Comparison of ENCODE assay signal across 19 cellular contexts in the genomic region with DNA sequence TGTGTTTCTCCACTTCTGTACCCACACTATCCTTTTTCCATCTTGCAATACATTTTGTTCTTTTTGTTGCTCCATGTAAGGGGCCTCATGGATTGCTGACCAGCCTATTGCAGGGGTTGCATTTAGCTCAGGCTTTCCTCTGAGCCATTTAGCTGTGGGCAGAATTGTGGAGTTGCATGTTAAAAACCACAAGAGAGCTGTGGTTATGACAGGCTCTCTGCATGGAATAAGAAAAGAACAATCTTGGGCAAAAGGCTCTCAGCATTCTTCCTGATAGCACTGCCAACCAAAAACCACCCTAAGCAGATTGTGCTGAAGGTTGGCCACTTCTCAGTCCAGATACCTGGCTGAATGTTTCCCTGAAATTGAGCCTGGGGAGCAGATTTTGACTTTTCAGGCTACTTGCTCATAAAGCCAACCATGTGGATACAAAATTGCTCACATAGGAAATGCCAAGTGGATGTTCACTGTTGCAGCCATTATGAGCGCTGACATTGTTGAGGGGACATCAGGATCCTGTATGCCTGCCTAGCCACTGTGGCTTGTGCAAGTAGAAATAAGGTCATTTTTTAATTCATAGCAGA.
DNase-seq lines count a peak whose midpoint lies in the region; ATAC-seq and TF ChIP-seq lines count a peak whose summit lies in the region.
"Had no signal": no experiment of that assay in that cellular context is flagged by ENCODE, and none has a peak within 500 bp of the region (broad histone marks: within the 10 kb centered on the region; RNA-seq: fewer than 3 reads in every experiment).

No MANE protein-coding gene starts in this region.

- no peak overlapping the region for H3K9ac ChIP-seq in adipocyte (ENCODE audit: low read length)

- CTCF ChIA-PET in activated CD8-positive, alpha-beta T cell treated with anti-CD3 and anti-CD28 coated beads, Interleukin-2, amount 10 ng/mL, durations not matched to agents 7 days and 5 days (lab: Charles Lee): no interaction called here

- no peaks in the 10 kb centered on the region for H3K9me3 ChIP-seq in adipocyte (ENCODE audit: control insufficient read depth, low read length)
- H3K9me3 ChIP-seq: left ventricle myocardium inferior, sigmoid colon had no signal

- no peaks in the 10 kb centered on the region for H3K4me1 Mint-ChIP-seq in activated CD8-positive, alpha-beta T cell treated with anti-CD3 and anti-CD28 coated beads, Interleukin-2, amount 10 ng/mL, durations not matched to agents 7 days and 5 days (ENCODE audit: low read depth)
- H3K4me1 Mint-ChIP-seq in CD14-positive monocyte: peaks cover 23% of the 10 kb centered on the region
- H3K4me1 Mint-ChIP-seq: CD8-positive, alpha-beta memory T cell had no signal

- TF ChIP-seq CTCF in AG10803 (conservative IDR thresholded peaks at IDR 0.05; ENCODE audit: low read length) (no peak), fibroblast of villous mesenchyme (IDR thresholded peaks at IDR 0.05; ENCODE audit: insufficient read depth, low read depth, low read length) (no peak), CD14-positive monocyte (IDR thresholded peaks at IDR 0.05) (no peak)

- no peaks in the 10 kb centered on the region for H3K27me3 Mint-ChIP-seq in activated CD8-positive, alpha-beta T cell treated with anti-CD3 and anti-CD28 coated beads, Interleukin-2, amount 10 ng/mL, durations not matched to agents 7 days and 5 days (ENCODE audit: low read depth)
- peaks cover 0 to 5% (median 3%) of the 10 kb centered on the region in 3 donors for H3K27me3 Mint-ChIP-seq in CD14-positive monocyte (ENCODE audit: low read depth in 3 of 3)
- H3K27me3 Mint-ChIP-seq: activated naive CD8-positive, alpha-beta T cell had no signal

- intact Hi-C loops in sciatic nerve (cut with DNase I): no loop called here
- intact Hi-C loops in CD14-positive monocyte (cut with micrococcal nuclease): no loop called here

- H3K4me3 ChIP-seq in AG10803 (ENCODE audit: low read length) (no peak overlapping the region), adipocyte (ENCODE audit: low read length) (peak overlapping the region; percentile 20), fibroblast of villous mesenchyme (ENCODE audit: low read depth, low read length) (no peak overlapping the region)
- H3K4me3 ChIP-seq: cardiac muscle cell, left ventricle myocardium inferior, sigmoid colon had no signal

- peaks cover 16% of the 10 kb centered on the region for H3K4me1 ChIP-seq in adipocyte (ENCODE audit: control insufficient read depth, insufficient read depth, low read length)
- H3K4me1 ChIP-seq: sigmoid colon had no signal

- ATAC-seq in activated CD8-positive, alpha-beta T cell treated with anti-CD3 and anti-CD28 coated beads, Interleukin-2, amount 10 ng/mL, durations not matched to agents 7 days and 5 days: no peak
- ATAC-seq in sciatic nerve: no peak
- ATAC-seq: WTC11 had no signal

- POLR2A ChIA-PET in activated CD8-positive, alpha-beta T cell treated with anti-CD3 and anti-CD28 coated beads, Interleukin-2, amount 10 ng/mL, durations not matched to agents 7 days and 5 days (lab: Charles Lee): no interaction called here

- no peaks in the 10 kb centered on the region for H3K36me3 ChIP-seq in adipocyte (ENCODE audit: control insufficient read depth, insufficient read depth, low read length, severe bottlenecking)
- H3K36me3 ChIP-seq: cardiac muscle cell, left ventricle myocardium inferior, sigmoid colon had no signal

- no peaks in the 10 kb centered on the region for H3K27me3 ChIP-seq in adipocyte (replicated peaks; ENCODE audit: control insufficient read depth, insufficient read depth, low read length)
- H3K27me3 ChIP-seq: cardiac muscle cell, sigmoid colon had no signal

- H3K27ac Mint-ChIP-seq in activated CD8-positive, alpha-beta T cell treated with anti-CD3 and anti-CD28 coated beads, Interleukin-2, amount 10 ng/mL, durations not matched to agents 7 days and 5 days: no peak overlapping the region
- no peak overlapping the region for H3K27ac Mint-ChIP-seq in CD14-positive monocyte
- H3K27ac Mint-ChIP-seq: activated naive CD8-positive, alpha-beta T cell; CD8-positive, alpha-beta memory T cell; WTC11 had no signal

- no peaks in the 10 kb centered on the region for H3K36me3 Mint-ChIP-seq in activated CD8-positive, alpha-beta T cell treated with anti-CD3 and anti-CD28 coated beads, Interleukin-2, amount 10 ng/mL, durations not matched to agents 7 days and 5 days (ENCODE audit: low read depth)
- H3K36me3 Mint-ChIP-seq in CD14-positive monocyte: peaks cover 0 to 4% of the 10 kb centered on the region in 2 donors
- H3K36me3 Mint-ChIP-seq: activated naive CD8-positive, alpha-beta T cell; CD8-positive, alpha-beta memory T cell; WTC11 had no signal

- no peak overlapping the region for H3K4me3 Mint-ChIP-seq in activated CD8-positive, alpha-beta T cell treated with anti-CD3 and anti-CD28 coated beads, Interleukin-2, amount 10 ng/mL, durations not matched to agents 7 days and 5 days
- no peak overlapping the region for H3K4me3 Mint-ChIP-seq in CD14-positive monocyte
- H3K4me3 Mint-ChIP-seq: activated naive CD8-positive, alpha-beta T cell; CD8-positive, alpha-beta memory T cell; WTC11 had no signal

- no peaks in the 10 kb centered on the region for H3K9me3 Mint-ChIP-seq in activated CD8-positive, alpha-beta T cell treated with anti-CD3 and anti-CD28 coated beads, Interleukin-2, amount 10 ng/mL, durations not matched to agents 7 days and 5 days (ENCODE audit: insufficient read depth)
- peaks cover 0 to 1% (median 0%) of the 10 kb centered on the region in 7 donors for H3K9me3 Mint-ChIP-seq in CD14-positive monocyte

- peak; percentile 80 for DNase-seq in AG10803 (ENCODE audit: low read depth)
- DNase-seq in LHCN-M2 (ENCODE audit: low read depth): peak; percentile 83
- peak; percentile 75 for DNase-seq in adipocyte (ENCODE audit: low read depth)
- peak; percentile 24 for DNase-seq in fibroblast of villous mesenchyme (ENCODE audit: low read depth)
- DNase-seq in activated CD8-positive, alpha-beta T cell treated with anti-CD3 and anti-CD28 coated beads, Interleukin-2, amount 10 ng/mL, durations not matched to agents 7 days and 5 days: no peak
- no peak for DNase-seq in sciatic nerve (ENCODE audit: low spot score)
- DNase-seq in NCI-H146 treated with DMSO at 0.1 percent for 48 hours (lab: John Stamatoyannopoulos, UW; ENCODE audit: unreplicated experiment): no peak
- no peak for DNase-seq in CD14-positive monocyte (ENCODE audit: low spot score)
- DNase-seq: activated CD8-positive, alpha-beta memory T cell treated with anti-CD3 and anti-CD28 coated beads for 24 hours; CD8-positive, alpha-beta memory T cell; effector CD4-positive, alpha-beta T cell; left ventricle myocardium inferior; MM.1S; sigmoid colon; stimulated activated CD4-positive, alpha-beta T cell treated with anti-CD3 and anti-CD28 coated beads, Interleukin-4, amount 100 ng/mL, for 1 hour; stimulated activated CD8-positive, alpha-beta memory T cell treated with anti-CD3 and anti-CD28 coated beads, Interleukin-4, amount 100 ng/mL, for 48 hours had no signal

Comparison
In these comparisons a context has a peak if more than half of its experiments do, and no peak if none do; other contexts are left out.
1. DNase-seq: peak in AG10803 (single experiment), LHCN-M2 (single experiment), adipocyte (single experiment) and fibroblast of villous mesenchyme (single experiment); none in activated CD8-positive, alpha-beta T cell treated with anti-CD3 and anti-CD28 coated beads, Interleukin-2, amount 10 ng/mL, durations not matched to agents 7 days and 5 days (single experiment), sciatic nerve (single experiment), NCI-H146 treated with DMSO at 0.1 percent for 48 hours (single experiment) and CD14-positive monocyte (single experiment).